8 cellular contexts compared by ENCODE assay signal in the genomic region with DNA sequence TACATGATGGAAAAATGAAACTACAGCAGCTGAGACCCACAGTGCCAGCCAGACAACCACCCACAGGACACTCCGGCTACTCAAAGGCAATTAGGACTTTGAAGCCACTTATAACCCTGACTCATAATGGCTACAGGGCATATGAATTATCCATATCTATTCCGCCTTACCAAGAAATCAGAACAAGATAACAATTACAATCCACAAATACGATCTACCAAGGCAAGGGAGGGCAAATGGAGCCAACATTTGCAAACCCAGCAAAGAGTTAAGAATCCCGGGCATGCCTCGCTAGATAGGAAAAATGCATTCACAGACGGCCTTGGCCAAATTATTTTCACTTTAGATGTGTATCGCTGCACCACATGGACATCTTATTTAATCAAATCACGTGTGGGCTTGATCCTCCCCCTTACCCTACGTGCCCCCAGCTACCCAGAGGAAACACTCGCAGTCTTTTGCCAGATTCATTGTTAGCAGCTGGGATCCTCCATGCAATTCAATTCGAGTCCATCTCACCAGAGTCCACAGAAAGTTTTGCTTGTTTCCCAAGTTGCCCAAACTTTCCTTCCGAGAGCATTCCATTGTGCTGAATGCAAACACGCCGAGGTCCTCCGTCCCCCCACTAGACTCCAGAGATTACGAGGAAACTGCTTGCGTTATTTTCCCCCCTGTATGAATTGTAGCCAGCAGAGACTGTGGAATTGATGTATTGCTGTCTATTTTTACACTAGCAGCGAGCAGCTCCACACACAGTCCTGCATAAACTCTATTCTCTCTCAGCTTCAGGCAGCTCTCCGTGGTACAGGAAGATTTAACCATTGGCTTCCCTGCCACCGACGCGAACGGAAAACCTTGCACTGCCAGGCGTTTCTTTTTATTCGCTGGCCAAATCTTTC. TPM values are rescaled to one million over a fixed set of nuclear protein-coding genes. Genes with fewer than 3 reads are reported as not detected.
DNase-seq lines count a peak whose midpoint lies in the region; ATAC-seq and TF ChIP-seq lines count a peak whose summit lies in the region.

No MANE protein-coding gene starts in this region.

- TF ChIP-seq CTCF in mammary epithelial cell (conservative IDR thresholded peaks at IDR 0.05 in 1 of 2, IDR thresholded peaks at IDR 0.05 in 1 of 2; ENCODE audit: extremely low read depth in 1 of 2, insufficient read depth in 1 of 2, low read depth in 1 of 2, low read length in 2 of 2), result no peak

- intact Hi-C loops in mammary epithelial cell (cut with micrococcal nuclease), result loop anchor here (5.0 kb wide), 1 partner anchor 34 kb away; no protein-coding TSS in a partner anchor
- intact Hi-C loops in left colon (cut with DNase I, micrococcal nuclease), result no loop called here

- DNase-seq in mammary epithelial cell (peak; percentile 26), left colon (peak; percentile 28 to 38), substantia nigra (lab: John Stamatoyannopoulos, UW) (peak in 16 of 49 donors; percentile 2 to 64 (median 18)), HUDEP-2 (lab: John Stamatoyannopoulos, UW; ENCODE audit: unreplicated experiment in 76 of 76) (no peak)
- no peak for DNase-seq in T-helper 2 cell treated with Interferon-gamma antibody and Interleukin-4, amounts not matched to agents 5 μg/mL and 100 μg/mL, for 36 hours (ENCODE audit: low spot score)

- CTCF ChIA-PET in mammary epithelial cell (lab: Charles Lee; ENCODE audit: low non-redundant PET), result no interaction called here

- H3K4me3 ChIP-seq in HUES48 (ENCODE audit: low read depth, low read length) (peak overlapping the region; percentile 58), mammary epithelial cell (replicated peaks in 1 of 3; ENCODE audit: insufficient read depth in 1 of 3, low read depth in 2 of 3, low read length in 3 of 3) (peak overlapping the region; percentile 43 to 47 (median 45))

- in situ Hi-C loops in mammary epithelial cell (cut with MboI; ENCODE audit: low sequenced_read_pairs in 2 of 2), result loop anchor here in 1 of 2 donors (10.0 kb wide), 1 partner anchor 46 kb away; no protein-coding TSS in a partner anchor

- ATAC-seq in left colon, result peak; percentile 66
- ATAC-seq in HG03159 (IDR thresholded peaks at IDR 0.05; ENCODE audit: unreplicated experiment), result no peak
- no peak for ATAC-seq in HG03095 (IDR thresholded peaks at IDR 0.05; ENCODE audit: unreplicated experiment)

- H3K79me2 ChIP-seq in mammary epithelial cell (ENCODE audit: insufficient read depth, low read length), result no peaks in the 10 kb centered on the region

- no peaks in the 10 kb centered on the region for H3K9me3 Mint-ChIP-seq in T-helper 2 cell treated with Interferon-gamma antibody and Interleukin-4, amounts not matched to agents 5 μg/mL and 100 μg/mL, for 36 hours

- no peaks in the 10 kb centered on the region for H4K20me1 ChIP-seq in mammary epithelial cell (ENCODE audit: insufficient read depth, low read length)

- H2AFZ ChIP-seq in mammary epithelial cell (ENCODE audit: low read depth, low read length), result peak overlapping the region; percentile 89

- H3K27ac Mint-ChIP-seq in T-helper 2 cell treated with Interferon-gamma antibody and Interleukin-4, amounts not matched to agents 5 μg/mL and 100 μg/mL, for 36 hours, result no peak overlapping the region

- 4% methylated on average over 19 of the region's 25 CpGs for WGBS in mammary epithelial cell (ENCODE audit: low coverage, missing lambda C conversion rate)

- BruUV-seq in mammary epithelial cell (replicated peaks; lab: Mats Ljungman, UMichigan), result no TSS peak

- dilution Hi-C loops in mammary epithelial cell (cut with HindIII; ENCODE audit: low sequenced_read_pairs), result no loop called here

- no peak overlapping the region for H3K4me3 Mint-ChIP-seq in T-helper 2 cell treated with Interferon-gamma antibody and Interleukin-4, amounts not matched to agents 5 μg/mL and 100 μg/mL, for 36 hours

- H3K4me1 ChIP-seq in HUES48 (ENCODE audit: control insufficient read depth, insufficient read depth, low read length) (peaks cover 65% of the 10 kb centered on the region), mammary epithelial cell (ENCODE audit: insufficient read depth, low read length) (peaks cover 36% of the 10 kb centered on the region)

- H3K4me1 Mint-ChIP-seq in T-helper 2 cell treated with Interferon-gamma antibody and Interleukin-4, amounts not matched to agents 5 μg/mL and 100 μg/mL, for 36 hours (ENCODE audit: low read depth), result no peaks in the 10 kb centered on the region

- H3K27me3 Mint-ChIP-seq in T-helper 2 cell treated with Interferon-gamma antibody and Interleukin-4, amounts not matched to agents 5 μg/mL and 100 μg/mL, for 36 hours (ENCODE audit: low read depth), result peaks cover 17% of the 10 kb centered on the region

- no peak overlapping the region for H3K27ac ChIP-seq in HUES48 (ENCODE audit: low read depth, low read length)
- no peak overlapping the region for H3K27ac ChIP-seq in mammary epithelial cell (ENCODE audit: insufficient read depth, low read depth, low read length)
- H3K27ac ChIP-seq in substantia nigra (ENCODE audit: low read depth, low read length, poor library complexity, severe bottlenecking), result peak overlapping the region; percentile 16

- H3K27me3 ChIP-seq in HUES48 (ENCODE audit: control insufficient read depth, insufficient read depth, low read length) (peaks cover 27% of the 10 kb centered on the region), mammary epithelial cell (ENCODE audit: insufficient read depth, low read length) (no peaks in the 10 kb centered on the region)

- H3K36me3 Mint-ChIP-seq in T-helper 2 cell treated with Interferon-gamma antibody and Interleukin-4, amounts not matched to agents 5 μg/mL and 100 μg/mL, for 36 hours (ENCODE audit: low read depth), result no peaks in the 10 kb centered on the region

- H3K36me3 ChIP-seq in HUES48 (ENCODE audit: control insufficient read depth, insufficient read depth, low read length), result no peaks in the 10 kb centered on the region
- no peaks in the 10 kb centered on the region for H3K36me3 ChIP-seq in mammary epithelial cell (ENCODE audit: insufficient read depth, low read length)

- H3K9ac ChIP-seq in HUES48 (ENCODE audit: low read depth, low read length), result no peak overlapping the region
- no peak overlapping the region for H3K9ac ChIP-seq in mammary epithelial cell (ENCODE audit: insufficient read depth, low read length)

- H3K4me2 ChIP-seq in mammary epithelial cell (ENCODE audit: insufficient read depth, low read depth, low read length), result peak overlapping the region; percentile 85

- H3K9me3 ChIP-seq in HUES48 (ENCODE audit: control insufficient read depth, insufficient read depth, low read length) (no peaks in the 10 kb centered on the region), mammary epithelial cell (replicated peaks; ENCODE audit: insufficient read depth, low read length) (no peaks in the 10 kb centered on the region)

RNA-seq across cellular contexts. Expression of a gene that starts 1.2 kb away (rescaled TPM):
- total RNA-seq in mammary epithelial cell (1 to 10 TPM in 1 of 2 donors, not detected in 1; 5.3 TPM), left colon (10 to 100 TPM; 76.0 to 92.4 TPM)
- polyA plus RNA-seq in mammary epithelial cell, result 0.09 TPM
- polyA minus RNA-seq in mammary epithelial cell, result not detected

Comparison
In these comparisons a context has a peak if more than half of its experiments do, and no peak if none do; other contexts are left out.
1. DNase-seq: peak in mammary epithelial cell (single experiment) and left colon (2 of 2); none in T-helper 2 cell treated with Interferon-gamma antibody and Interleukin-4, amounts not matched to agents 5 μg/mL and 100 μg/mL, for 36 hours (single experiment) and HUDEP-2 (0 of 76).
2. RNA of a gene that starts 1.2 kb away (total RNA-seq): 76.0 to 92.4 TPM in left colon; 5.3 TPM in mammary epithelial cell; every median in the first group is over 10 times any median in the second.